ENCODE assay signal across 9 cellular contexts in the genomic region with DNA sequence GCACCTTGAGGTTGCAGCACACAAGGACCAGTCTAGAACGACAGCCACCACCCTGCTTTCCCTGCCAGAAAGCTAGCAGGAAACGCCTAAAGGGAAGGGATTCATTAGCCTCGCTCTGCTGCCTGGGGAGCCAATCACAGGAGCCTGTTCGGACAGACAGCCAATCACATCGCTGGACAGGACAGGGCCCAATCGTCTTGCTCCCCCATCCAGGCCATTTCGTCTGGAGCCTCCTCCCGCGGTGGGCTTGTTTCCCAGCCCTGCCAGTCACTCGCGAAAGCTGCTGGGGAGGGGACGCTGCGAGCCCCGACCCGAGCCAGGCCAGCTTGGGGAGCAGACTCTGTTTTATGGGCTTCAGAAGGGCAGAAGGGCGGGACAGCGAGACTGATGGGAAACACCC.
DNase-seq lines count a peak whose midpoint lies in the region; ATAC-seq and TF ChIP-seq lines count a peak whose summit lies in the region.
"Had no signal": no experiment of that assay in that cellular context is flagged by ENCODE, and none has a peak within 500 bp of the region (broad histone marks: within the 10 kb centered on the region; RNA-seq: fewer than 3 reads in every experiment).

No MANE protein-coding gene starts in this region.

- H3K27me3 ChIP-seq in Caco-2 (replicated peaks; ENCODE audit: control insufficient read depth, insufficient read depth, low read length), result peaks cover 3% of the 10 kb centered on the region; the same call in 1 of the 2 replicates
- H3K27me3 ChIP-seq in endocrine pancreas (ENCODE audit: control insufficient read depth, insufficient read depth, low read length), result no peaks in the 10 kb centered on the region
- H3K27me3 ChIP-seq in lung (ENCODE audit: control insufficient read depth, insufficient read depth), result no peaks in the 10 kb centered on the region

- no TSS peak for BruUV-seq in Caco-2 (replicated peaks; lab: Mats Ljungman, UMichigan)

- DNase-seq in Caco-2 (peak; percentile 57 to 79), NCI-H460 (ENCODE audit: extremely low read depth, low read depth) (peak; percentile 60), lung (ENCODE audit: low spot score) (peak; percentile 53), type B pancreatic cell (ENCODE audit: extremely low spot score, unreplicated experiment) (no peak)
- no peak for DNase-seq in activated T-helper 1 cell treated with anti-CD3 and anti-CD28 coated beads, Interleukin-12 subunit alpha, Interleukin-12 subunit beta, Interleukin-2, Interleukin-4 antibody, amounts not matched to agents 30 ng/mL and 10 ng/mL and 1 ng/mL, durations not matched to agents 14 hours and 24 hours and 36 hours (ENCODE audit: low spot score)
- DNase-seq: activated B cell treated with CpG ODN at 0.5 μM for 24 hours had no signal

- H3K27me3 Mint-ChIP-seq in Caco-2 (ENCODE audit: insufficient read depth, unreplicated experiment) (peaks cover 16% of the 10 kb centered on the region), type B pancreatic cell (peaks cover 7% of the 10 kb centered on the region)
- no peaks in the 10 kb centered on the region for H3K27me3 Mint-ChIP-seq in activated T-helper 1 cell treated with anti-CD3 and anti-CD28 coated beads, Interleukin-12 subunit alpha, Interleukin-12 subunit beta, Interleukin-2, Interleukin-4 antibody, amounts not matched to agents 30 ng/mL and 10 ng/mL and 1 ng/mL, durations not matched to agents 14 hours and 24 hours and 36 hours (ENCODE audit: insufficient read depth)
- H3K27me3 Mint-ChIP-seq: activated B cell treated with CpG ODN at 0.5 μM for 24 hours had no signal

- H3K4me1 Mint-ChIP-seq in Caco-2 (ENCODE audit: low read depth, unreplicated experiment) (no peaks in the 10 kb centered on the region), type B pancreatic cell (ENCODE audit: unreplicated experiment) (peaks cover 2% of the 10 kb centered on the region)
- peaks cover 23% of the 10 kb centered on the region for H3K4me1 Mint-ChIP-seq in activated T-helper 1 cell treated with anti-CD3 and anti-CD28 coated beads, Interleukin-12 subunit alpha, Interleukin-12 subunit beta, Interleukin-2, Interleukin-4 antibody, amounts not matched to agents 30 ng/mL and 10 ng/mL and 1 ng/mL, durations not matched to agents 14 hours and 24 hours and 36 hours (ENCODE audit: low read depth)
- H3K4me1 Mint-ChIP-seq: activated B cell treated with CpG ODN at 0.5 μM for 24 hours had no signal

- H3K36me3 Mint-ChIP-seq in Caco-2 (ENCODE audit: insufficient read depth, unreplicated experiment) (no peaks in the 10 kb centered on the region), type B pancreatic cell (no peaks in the 10 kb centered on the region)
- no peaks in the 10 kb centered on the region for H3K36me3 Mint-ChIP-seq in activated T-helper 1 cell treated with anti-CD3 and anti-CD28 coated beads, Interleukin-12 subunit alpha, Interleukin-12 subunit beta, Interleukin-2, Interleukin-4 antibody, amounts not matched to agents 30 ng/mL and 10 ng/mL and 1 ng/mL, durations not matched to agents 14 hours and 24 hours and 36 hours (ENCODE audit: low read depth)

- 39 to 64% methylated on average over 17 of the region's 17 CpGs for WGBS in lung, 2 donors

- H3K9ac ChIP-seq in endocrine pancreas (ENCODE audit: control insufficient read depth, insufficient read depth, low read length), result peak overlapping the region; percentile 67

- CTCF ChIA-PET in Caco-2 (lab: Charles Lee), result no interaction called here

- no peak for TF ChIP-seq CTCF in Caco-2 (IDR thresholded peaks at IDR 0.05; ENCODE audit: insufficient read depth in 1 of 2, low read depth in 1 of 2, low read length in 1 of 2, severe bottlenecking in 1 of 2, unreplicated experiment in 1 of 2)
- TF ChIP-seq CTCF in lung (IDR thresholded peaks at IDR 0.05; ENCODE audit: control extremely low read depth, extremely low read depth), result no peak
- TF ChIP-seq CTCF in type B pancreatic cell (conservative IDR thresholded peaks at IDR 0.05), result no peak

- H3K27ac Mint-ChIP-seq in Caco-2 (ENCODE audit: unreplicated experiment) (no peak overlapping the region), type B pancreatic cell (peak overlapping the region; percentile 58)
- no peak overlapping the region for H3K27ac Mint-ChIP-seq in activated T-helper 1 cell treated with anti-CD3 and anti-CD28 coated beads, Interleukin-12 subunit alpha, Interleukin-12 subunit beta, Interleukin-2, Interleukin-4 antibody, amounts not matched to agents 30 ng/mL and 10 ng/mL and 1 ng/mL, durations not matched to agents 14 hours and 24 hours and 36 hours
- H3K27ac Mint-ChIP-seq: activated B cell treated with CpG ODN at 0.5 μM for 24 hours had no signal

- peak overlapping the region in 1 of 2 donors; percentile 71 for H3K27ac ChIP-seq in lung (ENCODE audit: low read depth in 1 of 2, low read length in 1 of 2)

- H3K4me1 ChIP-seq in Caco-2, result no peaks in the 10 kb centered on the region
- H3K4me1 ChIP-seq in endocrine pancreas (ENCODE audit: control insufficient read depth, insufficient read depth, low read length), result no peaks in the 10 kb centered on the region
- peaks cover 0 to 2% of the 10 kb centered on the region in 2 donors for H3K4me1 ChIP-seq in lung (ENCODE audit: control insufficient read depth in 2 of 2, insufficient read depth in 2 of 2, low read length in 2 of 2)

- H3K4me3 Mint-ChIP-seq in Caco-2 (ENCODE audit: unreplicated experiment), result peak overlapping the region; percentile 65
- peak overlapping the region; percentile 87 for H3K4me3 Mint-ChIP-seq in type B pancreatic cell
- H3K4me3 Mint-ChIP-seq in activated T-helper 1 cell treated with anti-CD3 and anti-CD28 coated beads, Interleukin-12 subunit alpha, Interleukin-12 subunit beta, Interleukin-2, Interleukin-4 antibody, amounts not matched to agents 30 ng/mL and 10 ng/mL and 1 ng/mL, durations not matched to agents 14 hours and 24 hours and 36 hours, result no peak overlapping the region
- H3K4me3 Mint-ChIP-seq: activated B cell treated with CpG ODN at 0.5 μM for 24 hours had no signal

- intact Hi-C loops in Caco-2 (cut with micrococcal nuclease; ENCODE audit: unreplicated experiment), result no loop called here
- intact Hi-C loops in activated T-helper 1 cell treated with anti-CD3 and anti-CD28 coated beads, Interleukin-12 subunit alpha, Interleukin-12 subunit beta, Interleukin-2, Interleukin-4 antibody, amounts not matched to agents 30 ng/mL and 10 ng/mL and 1 ng/mL, durations not matched to agents 14 hours and 24 hours and 36 hours (cut with micrococcal nuclease), result no loop called here

- H3K9me3 Mint-ChIP-seq in Caco-2 (ENCODE audit: unreplicated experiment) (no peaks in the 10 kb centered on the region), type B pancreatic cell (no peaks in the 10 kb centered on the region)
- no peaks in the 10 kb centered on the region for H3K9me3 Mint-ChIP-seq in activated T-helper 1 cell treated with anti-CD3 and anti-CD28 coated beads, Interleukin-12 subunit alpha, Interleukin-12 subunit beta, Interleukin-2, Interleukin-4 antibody, amounts not matched to agents 30 ng/mL and 10 ng/mL and 1 ng/mL, durations not matched to agents 14 hours and 24 hours and 36 hours

- H3K4me3 ChIP-seq in Caco-2 (ENCODE audit: low read depth, low read length) (peak overlapping the region; percentile 8), endocrine pancreas (ENCODE audit: control insufficient read depth, insufficient read depth, low read length) (peak overlapping the region; percentile 41), lung (no peak overlapping the region)

- H3K9me3 ChIP-seq in Caco-2 (no peaks in the 10 kb centered on the region), endocrine pancreas (ENCODE audit: control insufficient read depth, low read length) (no peaks in the 10 kb centered on the region), lung (ENCODE audit: control insufficient read depth in 2 of 2, insufficient read depth in 1 of 2, low read length in 1 of 2) (peaks cover 0 to 5% of the 10 kb centered on the region in 2 donors)

- ATAC-seq in lung (ENCODE audit: insufficient read depth, low FRiP score) (no peak), HG03135 (IDR thresholded peaks at IDR 0.05; ENCODE audit: unreplicated experiment) (no peak), GM18873 (IDR thresholded peaks at IDR 0.05; ENCODE audit: low FRiP score, unreplicated experiment) (no peak)

- POLR2A ChIA-PET in Caco-2 (lab: Charles Lee), result no interaction called here

- no peaks in the 10 kb centered on the region for H3K36me3 ChIP-seq in Caco-2 (ENCODE audit: control insufficient read depth, insufficient read depth, low read length)
- H3K36me3 ChIP-seq in endocrine pancreas (ENCODE audit: control insufficient read depth, insufficient read depth, low read length), result no peaks in the 10 kb centered on the region
- H3K36me3 ChIP-seq in lung (ENCODE audit: control insufficient read depth in 2 of 2, insufficient read depth in 2 of 2, low read length in 2 of 2), result no peaks in the 10 kb centered on the region

Comparison
In these comparisons a context has a peak if more than half of its experiments do, and no peak if none do; other contexts are left out.
1. DNase-seq: peak in Caco-2 (2 of 2), NCI-H460 (single experiment) and lung (single experiment); none in type B pancreatic cell (single experiment) and activated T-helper 1 cell treated with anti-CD3 and anti-CD28 coated beads, Interleukin-12 subunit alpha, Interleukin-12 subunit beta, Interleukin-2, Interleukin-4 antibody, amounts not matched to agents 30 ng/mL and 10 ng/mL and 1 ng/mL, durations not matched to agents 14 hours and 24 hours and 36 hours (single experiment).